ENCODE assay signal across 9 cellular contexts in the genomic region with DNA sequence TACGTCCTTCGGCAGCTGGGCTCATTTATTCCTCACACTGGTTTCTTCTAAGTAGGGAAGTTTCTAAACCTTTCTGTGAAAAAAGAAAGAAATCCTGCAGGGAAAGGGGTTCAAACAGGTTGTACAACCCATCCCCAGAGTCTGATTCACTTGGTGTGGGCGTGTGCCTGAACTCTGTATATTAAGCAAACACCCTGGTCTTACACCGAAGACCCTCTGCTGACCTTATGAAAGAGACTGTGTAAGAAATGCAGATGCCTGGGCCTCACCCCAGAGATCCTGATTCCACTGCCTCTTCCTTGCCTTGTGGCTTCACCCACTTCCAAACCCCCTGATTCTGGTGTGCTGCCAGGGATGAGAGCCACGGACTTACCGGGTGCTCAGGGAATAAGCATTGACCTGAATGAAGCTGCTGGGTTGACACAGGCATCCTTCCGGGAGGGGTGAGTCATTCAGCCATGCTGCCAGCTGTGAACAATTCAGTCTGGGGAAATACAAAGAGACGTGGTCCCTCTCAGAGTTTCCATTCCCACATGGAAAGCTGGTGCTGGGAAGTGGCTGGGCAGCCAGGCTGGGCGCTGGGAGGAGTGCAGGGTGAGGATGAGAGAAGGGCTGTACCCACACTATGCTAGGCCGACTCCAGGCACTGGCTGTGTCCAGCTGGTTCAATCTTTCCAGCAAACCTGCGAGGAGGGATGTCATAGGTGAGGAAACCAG. TPM values are rescaled to one million over a fixed set of nuclear protein-coding genes. Genes with fewer than 3 reads are reported as not detected.
A peak's percentile ranks its signal among the peaks of the same experiment; 100 is the strongest.
DNase-seq lines count a peak whose midpoint lies in the region; ATAC-seq and TF ChIP-seq lines count a peak whose summit lies in the region.
"Had no signal": no experiment of that assay in that cellular context is flagged by ENCODE, and none has a peak within 500 bp of the region (broad histone marks: within the 10 kb centered on the region; RNA-seq: fewer than 3 reads in every experiment).

No MANE protein-coding gene starts in this region.

- intact Hi-C loops in vagina (cut with DNase I): no loop called here

- in situ Hi-C loops in brain microvascular endothelial cell (cut with HindIII; ENCODE audit: low pct_ligation_motif_present, low sequenced_read_pairs): no loop called here

- H3K4me3 ChIP-seq in brain microvascular endothelial cell (ENCODE audit: low read depth, low read length): no peak overlapping the region
- no peak overlapping the region for H3K4me3 ChIP-seq in vagina

- no peak for DNase-seq in activated naive CD4-positive, alpha-beta T cell treated with anti-CD3 and anti-CD28 coated beads, Interleukin-2, amount 10 ng/mL, durations not matched to agents 7 days and 5 days
- DNase-seq in brain microvascular endothelial cell (peak; percentile 89), kidney tubule cell (ENCODE audit: low spot score) (peak; percentile 89), vagina (ENCODE audit: extremely low spot score in 2 of 2) (peak in 1 of 2 donors; percentile 94), NCI-H526 (lab: John Stamatoyannopoulos, UW) (no peak)
- no peak for DNase-seq in stimulated activated naive B cell treated with anti-CD40 and anti-IgM and Interleukin-4, amounts not matched to agents 10 μg/mL and 1 μg/mL and 100 μg/mL, for 72 hours

- no peak for TF ChIP-seq POLR2A in vagina (IDR thresholded peaks at IDR 0.05)

- H3K4me1 Mint-ChIP-seq in activated naive CD4-positive, alpha-beta T cell treated with anti-CD3 and anti-CD28 coated beads, Interleukin-2, amount 50 U/mL, for 24 hours: peaks cover 17% of the 10 kb centered on the region
- H3K4me1 Mint-ChIP-seq in activated naive CD4-positive, alpha-beta T cell treated with anti-CD3 and anti-CD28 coated beads, Interleukin-2, amount 10 ng/mL, durations not matched to agents 7 days and 5 days: peaks cover 7% of the 10 kb centered on the region
- no peaks in the 10 kb centered on the region for H3K4me1 Mint-ChIP-seq in stimulated activated naive B cell treated with anti-CD40 and anti-IgM and Interleukin-4, amounts not matched to agents 10 μg/mL and 1 μg/mL and 100 μg/mL, for 72 hours

- no peak for ATAC-seq in HG02981 (IDR thresholded peaks at IDR 0.05; ENCODE audit: unreplicated experiment)
- ATAC-seq in stimulated activated naive B cell treated with anti-CD40 and anti-IgM and Interleukin-4, amounts not matched to agents 10 μg/mL and 1 μg/mL and 100 μg/mL, for 72 hours (replicated peaks): no peak

- no peaks in the 10 kb centered on the region for H3K9me3 Mint-ChIP-seq in activated naive CD4-positive, alpha-beta T cell treated with anti-CD3 and anti-CD28 coated beads, Interleukin-2, amount 50 U/mL, for 24 hours
- H3K9me3 Mint-ChIP-seq in activated naive CD4-positive, alpha-beta T cell treated with anti-CD3 and anti-CD28 coated beads, Interleukin-2, amount 10 ng/mL, durations not matched to agents 7 days and 5 days: no peaks in the 10 kb centered on the region
- H3K9me3 Mint-ChIP-seq in stimulated activated naive B cell treated with anti-CD40 and anti-IgM and Interleukin-4, amounts not matched to agents 10 μg/mL and 1 μg/mL and 100 μg/mL, for 72 hours: no peaks in the 10 kb centered on the region

- H3K4me1 ChIP-seq in vagina: peaks cover 19% of the 10 kb centered on the region
- H3K4me1 ChIP-seq: parathyroid adenoma had no signal

- H3K27me3 ChIP-seq in brain microvascular endothelial cell (replicated peaks) (no peaks in the 10 kb centered on the region), vagina (no peaks in the 10 kb centered on the region)

- peak overlapping the region; percentile 30 for H3K27ac Mint-ChIP-seq in activated naive CD4-positive, alpha-beta T cell treated with anti-CD3 and anti-CD28 coated beads, Interleukin-2, amount 50 U/mL, for 24 hours
- no peak overlapping the region for H3K27ac Mint-ChIP-seq in activated naive CD4-positive, alpha-beta T cell treated with anti-CD3 and anti-CD28 coated beads, Interleukin-2, amount 10 ng/mL, durations not matched to agents 7 days and 5 days
- no peak overlapping the region for H3K27ac Mint-ChIP-seq in stimulated activated naive B cell treated with anti-CD40 and anti-IgM and Interleukin-4, amounts not matched to agents 10 μg/mL and 1 μg/mL and 100 μg/mL, for 72 hours

- no peaks in the 10 kb centered on the region for H3K9me3 ChIP-seq in vagina

- no peaks in the 10 kb centered on the region for H3K36me3 Mint-ChIP-seq in activated naive CD4-positive, alpha-beta T cell treated with anti-CD3 and anti-CD28 coated beads, Interleukin-2, amount 50 U/mL, for 24 hours
- H3K36me3 Mint-ChIP-seq in activated naive CD4-positive, alpha-beta T cell treated with anti-CD3 and anti-CD28 coated beads, Interleukin-2, amount 10 ng/mL, durations not matched to agents 7 days and 5 days: no peaks in the 10 kb centered on the region
- no peaks in the 10 kb centered on the region for H3K36me3 Mint-ChIP-seq in stimulated activated naive B cell treated with anti-CD40 and anti-IgM and Interleukin-4, amounts not matched to agents 10 μg/mL and 1 μg/mL and 100 μg/mL, for 72 hours

- no peaks in the 10 kb centered on the region for H3K27me3 Mint-ChIP-seq in activated naive CD4-positive, alpha-beta T cell treated with anti-CD3 and anti-CD28 coated beads, Interleukin-2, amount 50 U/mL, for 24 hours
- H3K27me3 Mint-ChIP-seq in activated naive CD4-positive, alpha-beta T cell treated with anti-CD3 and anti-CD28 coated beads, Interleukin-2, amount 10 ng/mL, durations not matched to agents 7 days and 5 days: peaks cover 16% of the 10 kb centered on the region
- H3K27me3 Mint-ChIP-seq in stimulated activated naive B cell treated with anti-CD40 and anti-IgM and Interleukin-4, amounts not matched to agents 10 μg/mL and 1 μg/mL and 100 μg/mL, for 72 hours: peaks cover 8 to 21% of the 10 kb centered on the region in 2 donors

- H3K36me3 ChIP-seq in brain microvascular endothelial cell (replicated peaks) (no peaks in the 10 kb centered on the region), vagina (no peaks in the 10 kb centered on the region)

- CTCF ChIA-PET in activated naive CD4-positive, alpha-beta T cell treated with anti-CD3 and anti-CD28 coated beads, Interleukin-2, amount 10 ng/mL, durations not matched to agents 7 days and 5 days (lab: Charles Lee): no interaction called here

- no peak overlapping the region for H3K4me3 Mint-ChIP-seq in activated naive CD4-positive, alpha-beta T cell treated with anti-CD3 and anti-CD28 coated beads, Interleukin-2, amount 50 U/mL, for 24 hours
- no peak overlapping the region for H3K4me3 Mint-ChIP-seq in activated naive CD4-positive, alpha-beta T cell treated with anti-CD3 and anti-CD28 coated beads, Interleukin-2, amount 10 ng/mL, durations not matched to agents 7 days and 5 days
- no peak overlapping the region for H3K4me3 Mint-ChIP-seq in stimulated activated naive B cell treated with anti-CD40 and anti-IgM and Interleukin-4, amounts not matched to agents 10 μg/mL and 1 μg/mL and 100 μg/mL, for 72 hours

- TF ChIP-seq CTCF in brain microvascular endothelial cell (IDR thresholded peaks at IDR 0.05; ENCODE audit: low read depth, low read length, missing control alignments) (no peak), vagina (IDR thresholded peaks at IDR 0.05) (no peak)

- H3K27ac ChIP-seq in brain microvascular endothelial cell: no peak overlapping the region
- H3K27ac ChIP-seq in vagina: peak overlapping the region; percentile 31
- H3K27ac ChIP-seq: parathyroid adenoma had no signal

RNA-seq across cellular contexts. Expression of a gene that starts 26.5 kb away (rescaled TPM):
- 209 TPM for total RNA-seq in vagina

Comparison
In these comparisons a context has a peak if more than half of its experiments do, and no peak if none do; other contexts are left out.
1. DNase-seq: peak in brain microvascular endothelial cell (single experiment) and kidney tubule cell (single experiment); none in activated naive CD4-positive, alpha-beta T cell treated with anti-CD3 and anti-CD28 coated beads, Interleukin-2, amount 10 ng/mL, durations not matched to agents 7 days and 5 days (single experiment), NCI-H526 (0 of 2) and stimulated activated naive B cell treated with anti-CD40 and anti-IgM and Interleukin-4, amounts not matched to agents 10 μg/mL and 1 μg/mL and 100 μg/mL, for 72 hours (single experiment).